In the genomic region with DNA sequence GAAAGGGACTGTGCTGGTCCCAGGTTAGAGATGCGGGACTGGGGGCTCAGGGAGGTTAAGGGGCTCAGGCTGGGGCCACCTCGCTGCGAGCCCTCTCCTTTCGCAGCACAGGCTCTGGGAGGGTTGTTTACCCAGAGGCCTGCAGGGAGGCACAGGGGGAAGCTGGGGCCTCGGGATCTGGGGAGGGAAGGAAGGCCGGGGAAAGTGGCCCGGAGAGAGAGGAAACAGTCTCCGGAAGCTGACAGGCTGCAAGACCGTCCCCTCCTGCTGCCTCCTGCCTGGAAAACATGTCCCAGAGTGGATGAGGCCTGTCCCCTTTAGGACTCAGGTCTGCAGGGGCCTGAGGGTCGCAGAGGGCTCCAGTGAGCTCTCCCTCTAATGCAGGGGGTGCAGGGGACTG, we compare ENCODE assay signal across 1 cellular context.
TF ChIP-seq lines count a peak whose summit lies in the region.

No MANE protein-coding gene starts in this region.

TF ChIP-seq in HepG2, 621 proteins besides CTCF, POLR2A, EP300 and RAD21 (continued from another document and continues in another):
- 0 out of 2 replicates have a peak, but pooled peaks have one; percentile 17 for TF ChIP-seq ZNF121 (CRISPR knock-in tag; IDR thresholded peaks at IDR 0.05)
- no peak for TF ChIP-seq ZNF776 (CRISPR knock-in tag; IDR thresholded peaks at IDR 0.05)
- no peak for TF ChIP-seq ZNF260 (CRISPR knock-in tag; IDR thresholded peaks at IDR 0.05; ENCODE audit: borderline replicate concordance, low read depth)
- TF ChIP-seq SP2 (CRISPR knock-in tag; IDR thresholded peaks at IDR 0.05): no peak
- TF ChIP-seq RARA (CRISPR knock-in tag; IDR thresholded peaks at IDR 0.05): peak; percentile 46; the same call in 1 of the 2 replicates
- TF ChIP-seq, protein P1, sequence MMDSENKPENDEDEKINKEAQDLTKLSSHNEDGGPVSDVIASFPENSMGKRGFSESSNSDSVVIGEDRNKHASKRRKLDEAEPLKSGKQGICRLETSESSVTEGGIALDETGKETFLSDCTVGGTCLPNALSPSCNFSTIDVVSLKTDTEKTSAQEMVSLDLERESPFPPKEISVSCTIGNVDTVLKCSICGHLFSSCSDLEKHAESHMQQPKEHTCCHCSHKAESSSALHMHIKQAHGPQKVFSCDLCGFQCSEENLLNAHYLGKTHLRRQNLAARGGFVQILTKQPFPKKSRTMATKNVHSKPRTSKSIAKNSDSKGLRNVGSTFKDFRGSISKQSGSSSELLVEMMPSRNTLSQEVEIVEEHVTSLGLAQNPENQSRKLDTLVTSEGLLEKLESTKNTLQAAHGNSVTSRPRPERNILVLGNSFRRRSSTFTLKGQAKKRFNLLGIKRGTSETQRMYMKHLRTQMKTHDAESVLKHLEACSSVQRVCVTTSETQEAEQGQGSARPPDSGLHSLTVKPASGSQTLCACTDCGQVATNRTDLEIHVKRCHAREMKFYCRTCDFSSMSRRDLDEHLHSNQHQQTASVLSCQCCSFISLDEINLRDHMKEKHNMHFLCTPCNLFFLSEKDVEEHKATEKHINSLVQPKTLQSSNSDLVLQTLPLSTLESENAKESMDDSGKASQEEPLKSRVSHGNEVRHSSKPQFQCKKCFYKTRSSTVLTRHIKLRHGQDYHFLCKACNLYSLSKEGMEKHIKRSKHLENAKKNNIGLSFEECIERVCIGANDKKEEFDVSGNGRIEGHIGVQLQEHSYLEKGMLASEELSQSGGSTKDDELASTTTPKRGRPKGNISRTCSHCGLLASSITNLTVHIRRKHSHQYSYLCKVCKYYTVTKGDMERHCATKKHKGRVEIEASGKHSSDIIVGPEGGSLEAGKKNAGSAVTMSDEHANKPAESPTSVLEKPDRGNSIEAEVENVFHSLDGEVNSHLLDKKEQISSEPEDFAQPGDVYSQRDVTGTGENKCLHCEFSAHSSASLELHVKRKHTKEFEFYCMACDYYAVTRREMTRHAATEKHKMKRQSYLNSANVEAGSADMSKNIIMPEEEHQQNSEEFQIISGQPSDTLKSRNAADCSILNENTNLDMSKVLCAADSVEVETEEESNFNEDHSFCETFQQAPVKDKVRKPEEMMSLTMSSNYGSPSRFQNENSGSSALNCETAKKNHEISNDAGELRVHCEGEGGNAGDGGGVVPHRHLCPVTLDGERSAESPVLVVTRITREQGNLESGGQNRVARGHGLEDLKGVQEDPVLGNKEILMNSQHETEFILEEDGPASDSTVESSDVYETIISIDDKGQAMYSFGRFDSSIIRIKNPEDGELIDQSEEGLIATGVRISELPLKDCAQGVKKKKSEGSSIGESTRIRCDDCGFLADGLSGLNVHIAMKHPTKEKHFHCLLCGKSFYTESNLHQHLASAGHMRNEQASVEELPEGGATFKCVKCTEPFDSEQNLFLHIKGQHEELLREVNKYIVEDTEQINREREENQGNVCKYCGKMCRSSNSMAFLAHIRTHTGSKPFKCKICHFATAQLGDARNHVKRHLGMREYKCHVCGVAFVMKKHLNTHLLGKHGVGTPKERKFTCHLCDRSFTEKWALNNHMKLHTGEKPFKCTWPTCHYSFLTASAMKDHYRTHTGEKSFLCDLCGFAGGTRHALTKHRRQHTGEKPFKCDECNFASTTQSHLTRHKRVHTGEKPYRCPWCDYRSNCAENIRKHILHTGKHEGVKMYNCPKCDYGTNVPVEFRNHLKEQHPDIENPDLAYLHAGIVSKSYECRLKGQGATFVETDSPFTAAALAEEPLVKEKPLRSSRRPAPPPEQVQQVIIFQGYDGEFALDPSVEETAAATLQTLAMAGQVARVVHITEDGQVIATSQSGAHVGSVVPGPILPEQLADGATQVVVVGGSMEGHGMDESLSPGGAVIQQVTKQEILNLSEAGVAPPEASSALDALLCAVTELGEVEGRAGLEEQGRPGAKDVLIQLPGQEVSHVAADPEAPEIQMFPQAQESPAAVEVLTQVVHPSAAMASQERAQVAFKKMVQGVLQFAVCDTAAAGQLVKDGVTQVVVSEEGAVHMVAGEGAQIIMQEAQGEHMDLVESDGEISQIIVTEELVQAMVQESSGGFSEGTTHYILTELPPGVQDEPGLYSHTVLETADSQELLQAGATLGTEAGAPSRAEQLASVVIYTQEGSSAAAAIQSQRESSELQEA (CRISPR knock-in tag; IDR thresholded peaks at IDR 0.05; ENCODE audit: not compliant biosample characterization): no peak
- no peak for TF ChIP-seq ZNF274 (CRISPR knock-in tag; IDR thresholded peaks at IDR 0.05)
- TF ChIP-seq TBX3 (IDR thresholded peaks at IDR 0.05; ENCODE audit: borderline replicate concordance): no peak
- TF ChIP-seq, protein P2, sequence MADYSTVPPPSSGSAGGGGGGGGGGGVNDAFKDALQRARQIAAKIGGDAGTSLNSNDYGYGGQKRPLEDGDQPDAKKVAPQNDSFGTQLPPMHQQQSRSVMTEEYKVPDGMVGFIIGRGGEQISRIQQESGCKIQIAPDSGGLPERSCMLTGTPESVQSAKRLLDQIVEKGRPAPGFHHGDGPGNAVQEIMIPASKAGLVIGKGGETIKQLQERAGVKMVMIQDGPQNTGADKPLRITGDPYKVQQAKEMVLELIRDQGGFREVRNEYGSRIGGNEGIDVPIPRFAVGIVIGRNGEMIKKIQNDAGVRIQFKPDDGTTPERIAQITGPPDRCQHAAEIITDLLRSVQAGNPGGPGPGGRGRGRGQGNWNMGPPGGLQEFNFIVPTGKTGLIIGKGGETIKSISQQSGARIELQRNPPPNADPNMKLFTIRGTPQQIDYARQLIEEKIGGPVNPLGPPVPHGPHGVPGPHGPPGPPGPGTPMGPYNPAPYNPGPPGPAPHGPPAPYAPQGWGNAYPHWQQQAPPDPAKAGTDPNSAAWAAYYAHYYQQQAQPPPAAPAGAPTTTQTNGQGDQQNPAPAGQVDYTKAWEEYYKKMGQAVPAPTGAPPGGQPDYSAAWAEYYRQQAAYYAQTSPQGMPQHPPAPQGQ (CRISPR knock-in tag; IDR thresholded peaks at IDR 0.05; ENCODE audit: borderline replicate concordance): no peak
- no peak for TF ChIP-seq ZNF382 (CRISPR knock-in tag; IDR thresholded peaks at IDR 0.05; ENCODE audit: borderline replicate concordance)
- TF ChIP-seq, protein P3, sequence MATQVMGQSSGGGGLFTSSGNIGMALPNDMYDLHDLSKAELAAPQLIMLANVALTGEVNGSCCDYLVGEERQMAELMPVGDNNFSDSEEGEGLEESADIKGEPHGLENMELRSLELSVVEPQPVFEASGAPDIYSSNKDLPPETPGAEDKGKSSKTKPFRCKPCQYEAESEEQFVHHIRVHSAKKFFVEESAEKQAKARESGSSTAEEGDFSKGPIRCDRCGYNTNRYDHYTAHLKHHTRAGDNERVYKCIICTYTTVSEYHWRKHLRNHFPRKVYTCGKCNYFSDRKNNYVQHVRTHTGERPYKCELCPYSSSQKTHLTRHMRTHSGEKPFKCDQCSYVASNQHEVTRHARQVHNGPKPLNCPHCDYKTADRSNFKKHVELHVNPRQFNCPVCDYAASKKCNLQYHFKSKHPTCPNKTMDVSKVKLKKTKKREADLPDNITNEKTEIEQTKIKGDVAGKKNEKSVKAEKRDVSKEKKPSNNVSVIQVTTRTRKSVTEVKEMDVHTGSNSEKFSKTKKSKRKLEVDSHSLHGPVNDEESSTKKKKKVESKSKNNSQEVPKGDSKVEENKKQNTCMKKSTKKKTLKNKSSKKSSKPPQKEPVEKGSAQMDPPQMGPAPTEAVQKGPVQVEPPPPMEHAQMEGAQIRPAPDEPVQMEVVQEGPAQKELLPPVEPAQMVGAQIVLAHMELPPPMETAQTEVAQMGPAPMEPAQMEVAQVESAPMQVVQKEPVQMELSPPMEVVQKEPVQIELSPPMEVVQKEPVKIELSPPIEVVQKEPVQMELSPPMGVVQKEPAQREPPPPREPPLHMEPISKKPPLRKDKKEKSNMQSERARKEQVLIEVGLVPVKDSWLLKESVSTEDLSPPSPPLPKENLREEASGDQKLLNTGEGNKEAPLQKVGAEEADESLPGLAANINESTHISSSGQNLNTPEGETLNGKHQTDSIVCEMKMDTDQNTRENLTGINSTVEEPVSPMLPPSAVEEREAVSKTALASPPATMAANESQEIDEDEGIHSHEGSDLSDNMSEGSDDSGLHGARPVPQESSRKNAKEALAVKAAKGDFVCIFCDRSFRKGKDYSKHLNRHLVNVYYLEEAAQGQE (IDR thresholded peaks at IDR 0.05; ENCODE audit: borderline replicate concordance in 1 of 2, low read depth in 1 of 2, low read length in 2 of 2): no peak
- no peak for TF ChIP-seq WIZ (CRISPR knock-in tag; IDR thresholded peaks at IDR 0.05)
- TF ChIP-seq SMAD9 (CRISPR knock-in tag; IDR thresholded peaks at IDR 0.05): no peak
- no peak for TF ChIP-seq ZNF777 (CRISPR knock-in tag; IDR thresholded peaks at IDR 0.05)
- no peak for TF ChIP-seq KLF12 (CRISPR knock-in tag; IDR thresholded peaks at IDR 0.05; ENCODE audit: borderline replicate concordance)
- TF ChIP-seq, protein P4, sequence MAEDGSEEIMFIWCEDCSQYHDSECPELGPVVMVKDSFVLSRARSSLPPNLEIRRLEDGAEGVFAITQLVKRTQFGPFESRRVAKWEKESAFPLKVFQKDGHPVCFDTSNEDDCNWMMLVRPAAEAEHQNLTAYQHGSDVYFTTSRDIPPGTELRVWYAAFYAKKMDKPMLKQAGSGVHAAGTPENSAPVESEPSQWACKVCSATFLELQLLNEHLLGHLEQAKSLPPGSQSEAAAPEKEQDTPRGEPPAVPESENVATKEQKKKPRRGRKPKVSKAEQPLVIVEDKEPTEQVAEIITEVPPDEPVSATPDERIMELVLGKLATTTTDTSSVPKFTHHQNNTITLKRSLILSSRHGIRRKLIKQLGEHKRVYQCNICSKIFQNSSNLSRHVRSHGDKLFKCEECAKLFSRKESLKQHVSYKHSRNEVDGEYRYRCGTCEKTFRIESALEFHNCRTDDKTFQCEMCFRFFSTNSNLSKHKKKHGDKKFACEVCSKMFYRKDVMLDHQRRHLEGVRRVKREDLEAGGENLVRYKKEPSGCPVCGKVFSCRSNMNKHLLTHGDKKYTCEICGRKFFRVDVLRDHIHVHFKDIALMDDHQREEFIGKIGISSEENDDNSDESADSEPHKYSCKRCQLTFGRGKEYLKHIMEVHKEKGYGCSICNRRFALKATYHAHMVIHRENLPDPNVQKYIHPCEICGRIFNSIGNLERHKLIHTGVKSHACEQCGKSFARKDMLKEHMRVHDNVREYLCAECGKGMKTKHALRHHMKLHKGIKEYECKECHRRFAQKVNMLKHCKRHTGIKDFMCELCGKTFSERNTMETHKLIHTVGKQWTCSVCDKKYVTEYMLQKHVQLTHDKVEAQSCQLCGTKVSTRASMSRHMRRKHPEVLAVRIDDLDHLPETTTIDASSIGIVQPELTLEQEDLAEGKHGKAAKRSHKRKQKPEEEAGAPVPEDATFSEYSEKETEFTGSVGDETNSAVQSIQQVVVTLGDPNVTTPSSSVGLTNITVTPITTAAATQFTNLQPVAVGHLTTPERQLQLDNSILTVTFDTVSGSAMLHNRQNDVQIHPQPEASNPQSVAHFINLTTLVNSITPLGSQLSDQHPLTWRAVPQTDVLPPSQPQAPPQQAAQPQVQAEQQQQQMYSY (CRISPR knock-in tag; IDR thresholded peaks at IDR 0.05): no peak
- TF ChIP-seq HOXD1 (CRISPR knock-in tag; IDR thresholded peaks at IDR 0.05): no peak
- no peak for TF ChIP-seq ZFAT (CRISPR knock-in tag; conservative IDR thresholded peaks at IDR 0.05)
- TF ChIP-seq EED (CRISPR knock-in tag; IDR thresholded peaks at IDR 0.05): no peak
- TF ChIP-seq SMARCC2 (IDR thresholded peaks at IDR 0.05): no peak
- no peak for TF ChIP-seq ZNF17 (CRISPR knock-in tag; IDR thresholded peaks at IDR 0.05)
- no peak for TF ChIP-seq SKI (IDR thresholded peaks at IDR 0.05; ENCODE audit: partially characterized antibody)
- TF ChIP-seq, protein P5, sequence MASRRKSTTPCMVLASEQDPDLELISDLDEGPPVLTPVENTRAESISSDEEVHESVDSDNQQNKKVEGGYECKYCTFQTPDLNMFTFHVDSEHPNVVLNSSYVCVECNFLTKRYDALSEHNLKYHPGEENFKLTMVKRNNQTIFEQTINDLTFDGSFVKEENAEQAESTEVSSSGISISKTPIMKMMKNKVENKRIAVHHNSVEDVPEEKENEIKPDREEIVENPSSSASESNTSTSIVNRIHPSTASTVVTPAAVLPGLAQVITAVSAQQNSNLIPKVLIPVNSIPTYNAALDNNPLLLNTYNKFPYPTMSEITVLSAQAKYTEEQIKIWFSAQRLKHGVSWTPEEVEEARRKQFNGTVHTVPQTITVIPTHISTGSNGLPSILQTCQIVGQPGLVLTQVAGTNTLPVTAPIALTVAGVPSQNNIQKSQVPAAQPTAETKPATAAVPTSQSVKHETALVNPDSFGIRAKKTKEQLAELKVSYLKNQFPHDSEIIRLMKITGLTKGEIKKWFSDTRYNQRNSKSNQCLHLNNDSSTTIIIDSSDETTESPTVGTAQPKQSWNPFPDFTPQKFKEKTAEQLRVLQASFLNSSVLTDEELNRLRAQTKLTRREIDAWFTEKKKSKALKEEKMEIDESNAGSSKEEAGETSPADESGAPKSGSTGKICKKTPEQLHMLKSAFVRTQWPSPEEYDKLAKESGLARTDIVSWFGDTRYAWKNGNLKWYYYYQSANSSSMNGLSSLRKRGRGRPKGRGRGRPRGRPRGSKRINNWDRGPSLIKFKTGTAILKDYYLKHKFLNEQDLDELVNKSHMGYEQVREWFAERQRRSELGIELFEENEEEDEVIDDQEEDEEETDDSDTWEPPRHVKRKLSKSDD (CRISPR knock-in tag; IDR thresholded peaks at IDR 0.05; ENCODE audit: low read depth): no peak
- 0 out of 4 replicates have a peak, but pooled peaks of 1 of the 2 experiments have one; percentile 22 for TF ChIP-seq KLF16 (CRISPR knock-in tag; IDR thresholded peaks at IDR 0.05)
- TF ChIP-seq, protein P6, sequence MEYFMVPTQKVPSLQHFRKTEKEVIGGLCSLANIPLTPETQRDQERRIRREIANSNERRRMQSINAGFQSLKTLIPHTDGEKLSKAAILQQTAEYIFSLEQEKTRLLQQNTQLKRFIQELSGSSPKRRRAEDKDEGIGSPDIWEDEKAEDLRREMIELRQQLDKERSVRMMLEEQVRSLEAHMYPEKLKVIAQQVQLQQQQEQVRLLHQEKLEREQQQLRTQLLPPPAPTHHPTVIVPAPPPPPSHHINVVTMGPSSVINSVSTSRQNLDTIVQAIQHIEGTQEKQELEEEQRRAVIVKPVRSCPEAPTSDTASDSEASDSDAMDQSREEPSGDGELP (IDR thresholded peaks at IDR 0.05; ENCODE audit: borderline replicate concordance, low read depth): peak; percentile 15; the same call in 1 of the 2 replicates
- no peak for TF ChIP-seq KLF9 (CRISPR knock-in tag; IDR thresholded peaks at IDR 0.05; ENCODE audit: low read depth)
- no peak for TF ChIP-seq ZMYM2 (CRISPR knock-in tag; IDR thresholded peaks at IDR 0.05)
- peak; percentile 69; the same call in 1 of the 2 replicates for TF ChIP-seq ETV5 (CRISPR knock-in tag; IDR thresholded peaks at IDR 0.05; ENCODE audit: borderline replicate concordance)
- TF ChIP-seq, protein P7, sequence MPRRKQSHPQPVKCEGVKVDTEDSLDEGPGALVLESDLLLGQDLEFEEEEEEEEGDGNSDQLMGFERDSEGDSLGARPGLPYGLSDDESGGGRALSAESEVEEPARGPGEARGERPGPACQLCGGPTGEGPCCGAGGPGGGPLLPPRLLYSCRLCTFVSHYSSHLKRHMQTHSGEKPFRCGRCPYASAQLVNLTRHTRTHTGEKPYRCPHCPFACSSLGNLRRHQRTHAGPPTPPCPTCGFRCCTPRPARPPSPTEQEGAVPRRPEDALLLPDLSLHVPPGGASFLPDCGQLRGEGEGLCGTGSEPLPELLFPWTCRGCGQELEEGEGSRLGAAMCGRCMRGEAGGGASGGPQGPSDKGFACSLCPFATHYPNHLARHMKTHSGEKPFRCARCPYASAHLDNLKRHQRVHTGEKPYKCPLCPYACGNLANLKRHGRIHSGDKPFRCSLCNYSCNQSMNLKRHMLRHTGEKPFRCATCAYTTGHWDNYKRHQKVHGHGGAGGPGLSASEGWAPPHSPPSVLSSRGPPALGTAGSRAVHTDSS (CRISPR knock-in tag; conservative IDR thresholded peaks at IDR 0.05): no peak
- no peak for TF ChIP-seq HHEX (CRISPR knock-in tag; IDR thresholded peaks at IDR 0.05)
- TF ChIP-seq NR1H2 (CRISPR knock-in tag; IDR thresholded peaks at IDR 0.05; ENCODE audit: borderline replicate concordance, low read depth): no peak
- no peak for TF ChIP-seq KDM1A (CRISPR knock-in tag; IDR thresholded peaks at IDR 0.05)
- TF ChIP-seq U2AF2 (IDR thresholded peaks at IDR 0.05; ENCODE audit: low read depth, low read length): no peak
- TF ChIP-seq ETV6 (CRISPR knock-in tag; conservative IDR thresholded peaks at IDR 0.05): no peak
- TF ChIP-seq CAMTA2 (CRISPR knock-in tag; IDR thresholded peaks at IDR 0.05; ENCODE audit: borderline replicate concordance): no peak
- TF ChIP-seq ZNF780A (CRISPR knock-in tag; IDR thresholded peaks at IDR 0.05): no peak
